In the genomic region with DNA sequence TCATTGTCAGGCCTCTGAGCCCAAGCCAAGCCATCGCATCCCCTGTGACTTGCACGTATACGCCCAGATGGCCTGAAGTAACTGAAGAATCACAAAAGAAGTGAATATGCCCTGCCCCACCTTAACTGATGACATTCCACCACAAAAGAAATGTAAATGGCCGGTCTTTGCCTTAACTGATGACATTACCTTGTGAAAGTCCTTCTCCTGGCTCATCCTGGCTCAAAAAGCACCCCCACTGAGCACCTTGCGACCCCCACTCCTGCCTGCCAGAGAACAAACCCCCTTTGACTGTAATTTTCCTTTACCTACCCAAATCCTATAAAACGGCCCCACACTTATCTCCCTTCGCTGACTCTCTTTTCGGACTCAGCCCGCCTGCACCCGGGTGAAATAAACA, we compare ENCODE assay signal across 8 cellular contexts. TPM values are rescaled to one million over a fixed set of nuclear protein-coding genes. Genes with fewer than 3 reads are reported as not detected.
"Had no signal": no experiment of that assay in that cellular context is flagged by ENCODE, and none has a peak within 500 bp of the region (broad histone marks: within the 10 kb centered on the region; RNA-seq: fewer than 3 reads in every experiment).

No MANE protein-coding gene starts in this region.

RNA-seq across cellular contexts. Expression of a gene that starts 24.8 kb away (rescaled TPM):
- total RNA-seq: activated CD4-positive, alpha-beta T cell treated with anti-CD3 and anti-CD28 coated beads for 36 hours; activated CD4-positive, alpha-beta T cell treated with anti-CD3 and anti-CD28 coated beads, Interleukin-2, amount 10 ng/mL, durations not matched to agents 7 days and 5 days; activated CD8-positive, alpha-beta T cell treated with anti-CD3 and anti-CD28 coated beads, Interleukin-2, amount 10 ng/mL, durations not matched to agents 7 days and 5 days; activated naive CD8-positive, alpha-beta T cell treated with anti-CD3 and anti-CD28 coated beads, Interleukin-2, amount 10 ng/mL, durations not matched to agents 7 days and 5 days; activated T-helper 2 cell treated with anti-CD3 and anti-CD28 coated beads, Interferon-gamma antibody, Interleukin-2, Interleukin-4, amounts not matched to agents 10 μg/mL and 5 μg/mL and 100 μg/mL, durations not matched to agents 14 hours and 24 hours and 36 hours; SJSA1 had no signal
- polyA plus RNA-seq: cardiac muscle cell, SK-N-SH had no signal
